Comparison of ENCODE assay signal across 8 cellular contexts in genomic region chr2:231786917-231787292, GRCh38. TPM values are rescaled to one million over a fixed set of nuclear protein-coding genes. Genes with fewer than 3 reads are reported as not detected.
DNase-seq lines count a peak whose midpoint lies in the region; ATAC-seq and TF ChIP-seq lines count a peak whose summit lies in the region.

No MANE protein-coding gene starts in this region.

- H3K27me3 ChIP-seq in right atrium auricular region (no peaks in the 10 kb centered on the region), breast epithelium (no peaks in the 10 kb centered on the region)

- H3K4me3 ChIP-seq in right atrium auricular region: peak overlapping the region; percentile 91 to 99
- H3K4me3 ChIP-seq in breast epithelium: peak overlapping the region; percentile 76 to 100 (median 99)
- peak overlapping the region; percentile 77 for H3K4me3 ChIP-seq in mucosa of descending colon

- no peak for ATAC-seq in Right ventricle myocardium superior (ENCODE audit: poor library complexity)
- no peak for ATAC-seq in mucosa of descending colon
- ATAC-seq in HG02763 (IDR thresholded peaks at IDR 0.05; ENCODE audit: unreplicated experiment): no peak

- H3K36me3 ChIP-seq in right atrium auricular region: peaks cover 11% of the 10 kb centered on the region
- no peaks in the 10 kb centered on the region for H3K36me3 ChIP-seq in breast epithelium
- no peaks in the 10 kb centered on the region for H3K36me3 ChIP-seq in mucosa of descending colon (ENCODE audit: low read depth)

- H3K9me3 ChIP-seq in right atrium auricular region (no peaks in the 10 kb centered on the region), breast epithelium (no peaks in the 10 kb centered on the region), mucosa of descending colon (no peaks in the 10 kb centered on the region)

- H3K27ac ChIP-seq in right atrium auricular region (peak overlapping the region in 1 of 2 donors; percentile 78), breast epithelium (no peak overlapping the region)

- TF ChIP-seq POLR2A in breast epithelium (IDR thresholded peaks at IDR 0.05): no peak

- TF ChIP-seq CTCF in right atrium auricular region (IDR thresholded peaks at IDR 0.05) (no peak), breast epithelium (IDR thresholded peaks at IDR 0.05) (no peak), mucosa of descending colon (IDR thresholded peaks at IDR 0.05) (no peak)

- DNase-seq in right atrium auricular region (ENCODE audit: low spot score) (no peak), Right ventricle myocardium superior (no peak), breast epithelium (ENCODE audit: low spot score in 2 of 2) (no peak), mucosa of descending colon (no peak), SW 1271 (lab: John Stamatoyannopoulos, UW) (no peak), NCI-H69 (lab: John Stamatoyannopoulos, UW) (no peak)
- no peak for DNase-seq in effector CD8-positive, alpha-beta T cell (lab: John Stamatoyannopoulos, UW)

- intact Hi-C loops in Right ventricle myocardium superior (cut with DNase I) (no loop called here), breast epithelium (cut with DNase I; ENCODE audit: low total_unique reads) (no loop called here), mucosa of descending colon (cut with DNase I, micrococcal nuclease) (no loop called here)

- peaks cover 0 to 48% of the 10 kb centered on the region in 2 donors for H3K4me1 ChIP-seq in right atrium auricular region
- peaks cover 2 to 22% of the 10 kb centered on the region in 2 donors for H3K4me1 ChIP-seq in breast epithelium
- H3K4me1 ChIP-seq in mucosa of descending colon (ENCODE audit: low read depth): peaks cover 33% of the 10 kb centered on the region

RNA-seq across cellular contexts. Expression of gene COPS7B, which starts 0.7 kb away (rescaled TPM):
- total RNA-seq in right atrium auricular region (10 to 100 TPM; 12.2 to 14.9 TPM), Right ventricle myocardium superior (20.0 TPM), breast epithelium (10 to 100 TPM; 19.8 to 39.8 (median 32.1) TPM), mucosa of descending colon (10 to 100 TPM; 25.4 to 34.1 (median 29.4) TPM)

RNA-seq across cellular contexts. Expression of gene PDE6D, which starts 5.8 kb away (rescaled TPM):
- total RNA-seq in right atrium auricular region (10 to 100 TPM; 17.5 to 20.3 TPM), Right ventricle myocardium superior (14.7 TPM), breast epithelium (10 to 100 TPM; 24.2 to 28.5 (median 25.6) TPM), mucosa of descending colon (10 to 100 TPM; 17.6 to 21.8 (median 18.6) TPM)
